8 cellular contexts compared by ENCODE assay signal in the genomic region with DNA sequence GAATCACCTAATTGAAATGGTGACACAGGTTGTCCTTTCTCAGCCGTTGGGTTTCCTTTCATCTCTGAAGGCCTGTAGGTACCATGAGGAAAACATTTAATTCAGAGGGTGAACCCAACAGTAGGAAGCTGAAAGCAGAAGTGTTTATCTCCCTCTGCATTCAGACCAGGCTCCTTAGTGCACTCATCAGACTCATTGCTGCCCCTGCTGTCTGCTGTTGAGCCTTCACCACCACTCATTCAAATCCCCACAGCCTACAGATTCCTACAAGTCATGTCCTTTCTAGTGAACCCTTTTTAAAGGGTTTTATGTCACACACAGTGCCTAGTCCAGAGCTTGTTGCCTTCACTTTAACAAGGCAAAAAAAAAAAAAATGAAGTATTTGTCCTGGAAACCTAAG. TPM values are rescaled to one million over a fixed set of nuclear protein-coding genes. Genes with fewer than 3 reads are reported as not detected.
DNase-seq lines count a peak whose midpoint lies in the region; ATAC-seq and TF ChIP-seq lines count a peak whose summit lies in the region.

No MANE protein-coding gene starts in this region.

- peak overlapping the region; percentile 19 for H2AFZ ChIP-seq in osteoblast (ENCODE audit: low read length)

- peak overlapping the region; percentile 57 for H3K4me2 ChIP-seq in osteoblast (ENCODE audit: insufficient read depth, low read length)

- H3K9me3 ChIP-seq in osteoblast (ENCODE audit: low read depth, low read length) (no peaks in the 10 kb centered on the region), gastrocnemius medialis (no peaks in the 10 kb centered on the region)

- H3K27ac ChIP-seq in osteoblast (ENCODE audit: low read depth, low read length) = peak overlapping the region; percentile 68
- H3K27ac ChIP-seq in gastrocnemius medialis = no peak overlapping the region

- TF ChIP-seq CTCF in osteoblast (IDR thresholded peaks at IDR 0.05; ENCODE audit: extremely low read depth, low read depth, low read length) = peak; percentile 55
- TF ChIP-seq CTCF in gastrocnemius medialis (IDR thresholded peaks at IDR 0.05 in 4 of 5, conservative IDR thresholded peaks at IDR 0.05 in 1 of 5) = no peak

- H3K4me3 ChIP-seq in osteoblast (ENCODE audit: insufficient read depth, low read length) (no peak overlapping the region), gastrocnemius medialis (no peak overlapping the region)

- ATAC-seq in HG03095 (IDR thresholded peaks at IDR 0.05; ENCODE audit: unreplicated experiment) (peak; percentile 97), gastrocnemius medialis (no peak)

- H4K20me1 ChIP-seq in osteoblast (ENCODE audit: insufficient read depth, low read length) = peaks cover 5% of the 10 kb centered on the region

- H3K27me3 ChIP-seq in osteoblast (ENCODE audit: insufficient read depth, low read length) = no peaks in the 10 kb centered on the region
- H3K27me3 ChIP-seq in gastrocnemius medialis = no peaks in the 10 kb centered on the region

- no peak for TF ChIP-seq POLR2A in gastrocnemius medialis (IDR thresholded peaks at IDR 0.05)

- peaks cover 30% of the 10 kb centered on the region for H3K79me2 ChIP-seq in osteoblast (ENCODE audit: insufficient read depth, low read length)

- in situ Hi-C loops in gastrocnemius medialis (cut with MboI; ENCODE audit: low sequenced_read_pairs in 4 of 4) = no loop called here

- peak; percentile 6 for DNase-seq in Daoy (ENCODE audit: low read depth)
- peak; percentile 30 for DNase-seq in GM19238 (ENCODE audit: insufficient read length, low spot score)
- DNase-seq in RKO (ENCODE audit: low spot score) = peak; percentile 56
- DNase-seq in dermis blood vessel endothelial cell = peak; percentile 46
- DNase-seq in osteoblast (ENCODE audit: insufficient read length, low spot score, missing footprints) = peak; percentile 81
- no peak for DNase-seq in HPDE6-E6E7 (ENCODE audit: extremely low spot score)
- no peak for DNase-seq in gastrocnemius medialis

- intact Hi-C loops in gastrocnemius medialis (cut with DNase I; ENCODE audit: low total_unique reads) = no loop called here

- H3K4me1 ChIP-seq in osteoblast (ENCODE audit: insufficient read depth, low read length) (peaks cover 14% of the 10 kb centered on the region), gastrocnemius medialis (no peaks in the 10 kb centered on the region)

- H3K36me3 ChIP-seq in osteoblast (ENCODE audit: insufficient read depth, low read length) = peaks cover 3% of the 10 kb centered on the region
- peaks cover 0 to 28% of the 10 kb centered on the region in 2 donors for H3K36me3 ChIP-seq in gastrocnemius medialis

RNA-seq across cellular contexts. Expression of a gene that starts 13.4 kb away (rescaled TPM):
- total RNA-seq in Daoy (2014; rRNA removed; shearing (Covaris generic)) = 25.7 and 30.9 TPM in 2 replicates
- total RNA-seq in dermis blood vessel endothelial cell (52.3 and 57.3 TPM in 2 replicates), osteoblast (39.8 TPM in 2 replicates), gastrocnemius medialis (10 to 100 TPM; 14.8 to 26.5 (median 19.8) TPM)

RNA-seq across cellular contexts. Expression of a gene that starts 13.5 kb away (rescaled TPM):
- total RNA-seq in Daoy (2014; rRNA removed; shearing (Covaris generic)) = not detected in 2 replicates
- total RNA-seq in dermis blood vessel endothelial cell (under 0.01 TPM in 1 of 2 replicates, not detected in the other), osteoblast (under 0.01 TPM in 1 of 2 replicates, not detected in the other), gastrocnemius medialis (under 1 TPM in 1 of 4 donors, not detected in 3; 0.04 TPM)

RNA-seq across cellular contexts. Expression of a gene that starts 42.2 kb away (rescaled TPM):
- 20.0 and 21.7 TPM in 2 replicates for total RNA-seq in Daoy (2014; rRNA removed; shearing (Covaris generic))
- 36.4 and 41.2 TPM in 2 replicates for total RNA-seq in dermis blood vessel endothelial cell
- total RNA-seq in osteoblast = 44.5 and 46.0 TPM in 2 replicates
- total RNA-seq in gastrocnemius medialis = 10 to 100 TPM; 34.3 to 81.9 (median 38.5) TPM

RNA-seq across cellular contexts. Expression of a gene that starts 42.3 kb away (rescaled TPM):
- total RNA-seq in Daoy (2014; rRNA removed; shearing (Covaris generic)) = 0.17 and 1.3 TPM in 2 replicates
- 1.5 and 1.9 TPM in 2 replicates for total RNA-seq in dermis blood vessel endothelial cell
- 6.9 and 8.5 TPM in 2 replicates for total RNA-seq in osteoblast
- 1 to 10 TPM in 2 of 4 donors, under 1 TPM in 2; 0.33 to 4.3 (median 1.1) TPM for total RNA-seq in gastrocnemius medialis

Comparison
In these comparisons a context has a peak if more than half of its experiments do, and no peak if none do; other contexts are left out.
1. DNase-seq: peak in Daoy (single experiment), GM19238 (single experiment), RKO (single experiment), dermis blood vessel endothelial cell (single experiment) and osteoblast (single experiment); none in HPDE6-E6E7 (single experiment) and gastrocnemius medialis (0 of 2).